ENCODE assay signal across 13 cellular contexts in genomic region chr2:191369034-191369433, GRCh38.
A peak's percentile ranks its signal among the peaks of the same experiment; 100 is the strongest.
DNase-seq lines count a peak whose midpoint lies in the region; ATAC-seq and TF ChIP-seq lines count a peak whose summit lies in the region.
"Had no signal": no experiment of that assay in that cellular context is flagged by ENCODE, and none has a peak within 500 bp of the region (broad histone marks: within the 10 kb centered on the region; RNA-seq: fewer than 3 reads in every experiment).

No MANE protein-coding gene starts in this region.

- H3K79me2 ChIP-seq in OCI-LY1 (ENCODE audit: insufficient read depth, low read length) = no peaks in the 10 kb centered on the region

- H3K4me2 ChIP-seq in OCI-LY1 (ENCODE audit: low read length) = no peak overlapping the region

- no peak overlapping the region for H2AFZ ChIP-seq in OCI-LY1 (ENCODE audit: low read length)

- 83 to 89% methylated on average over 3 of the region's 3 CpGs for WGBS in heart right ventricle, 2 donors

- H3K9ac ChIP-seq in OCI-LY1 (ENCODE audit: low read length) (no peak overlapping the region), colonic mucosa (ENCODE audit: low read depth in 2 of 2, low read length in 2 of 2) (no peak overlapping the region)

- H3K4me3 ChIP-seq in heart right ventricle (no peak overlapping the region), OCI-LY1 (ENCODE audit: low read depth, low read length, poor library complexity, severe bottlenecking) (no peak overlapping the region), epithelial cell of proximal tubule (ENCODE audit: low read depth, low read length) (no peak overlapping the region), upper lobe of right lung (no peak overlapping the region), colonic mucosa (no peak overlapping the region)
- H3K4me3 ChIP-seq: lung, upper lobe of left lung had no signal

- no peaks in the 10 kb centered on the region for H3F3A ChIP-seq in OCI-LY1 (ENCODE audit: insufficient read depth, low read length)

- H3K9me3 ChIP-seq in heart right ventricle (no peaks in the 10 kb centered on the region), OCI-LY1 (ENCODE audit: low read length) (no peaks in the 10 kb centered on the region), upper lobe of right lung (no peaks in the 10 kb centered on the region), colonic mucosa (no peaks in the 10 kb centered on the region)
- H3K9me3 ChIP-seq: upper lobe of left lung had no signal

- no peak for DNase-seq in heart right ventricle
- no peak for DNase-seq in cardiac septum (ENCODE audit: low spot score)
- DNase-seq in epithelial cell of proximal tubule (ENCODE audit: low read depth) = no peak
- no peak for DNase-seq in upper lobe of right lung
- DNase-seq in NK-92 treated with Interleukin-12 subunit alpha and Interleukin-12 subunit beta, amount 100 ng/mL, for 24 hours (lab: John Stamatoyannopoulos, UW) = no peak
- DNase-seq in colonic mucosa = no peak
- DNase-seq: anterior cingulate cortex; CD4-positive, alpha-beta T cell; NCI-H446; upper lobe of left lung had no signal

- peak in 6 of 9 donors; percentile 21 to 48 (median 34) for TF ChIP-seq CTCF in heart right ventricle (IDR thresholded peaks at IDR 0.05)
- peak; percentile 12; the same call in 1 of the 2 replicates for TF ChIP-seq CTCF in OCI-LY1 (IDR thresholded peaks at IDR 0.05; ENCODE audit: low read length)
- peak; percentile 46 for TF ChIP-seq CTCF in epithelial cell of proximal tubule (conservative IDR thresholded peaks at IDR 0.05; ENCODE audit: low read depth, low read length)
- TF ChIP-seq CTCF in upper lobe of right lung (IDR thresholded peaks at IDR 0.05) = peak; percentile 30
- no peak for TF ChIP-seq CTCF in colonic mucosa (IDR thresholded peaks at IDR 0.05)

- peaks cover 0 to 75% (median 0%) of the 10 kb centered on the region in 9 donors for H3K36me3 ChIP-seq in heart right ventricle
- H3K36me3 ChIP-seq in OCI-LY1 (ENCODE audit: insufficient read depth, low read length) = no peaks in the 10 kb centered on the region
- H3K36me3 ChIP-seq in upper lobe of right lung = peaks cover 46% of the 10 kb centered on the region
- no peaks in the 10 kb centered on the region for H3K36me3 ChIP-seq in colonic mucosa

- intact Hi-C loops in heart right ventricle (cut with DNase I) (loop anchor here in 2 of 10 donors (10.0 kb wide), 1 partner anchor 124 kb away; the partner anchor contains the start of gene MYO1B (in 2 of the 2)), cardiac septum (cut with DNase I) (no loop called here), upper lobe of right lung (cut with DNase I) (no loop called here), colonic mucosa (cut with DNase I) (no loop called here)

- H3K27ac ChIP-seq in heart right ventricle (no peak overlapping the region), OCI-LY1 (ENCODE audit: low read depth, low read length, poor library complexity, severe bottlenecking) (no peak overlapping the region), upper lobe of right lung (no peak overlapping the region), colonic mucosa (no peak overlapping the region)
- H3K27ac ChIP-seq: upper lobe of left lung had no signal

- H3K27me3 ChIP-seq in heart right ventricle (no peaks in the 10 kb centered on the region), OCI-LY1 (ENCODE audit: insufficient read depth, low read length) (no peaks in the 10 kb centered on the region), upper lobe of right lung (no peaks in the 10 kb centered on the region), colonic mucosa (no peaks in the 10 kb centered on the region)
- H3K27me3 ChIP-seq: upper lobe of left lung had no signal

- H3K4me1 ChIP-seq in heart right ventricle (peaks cover 0 to 15% (median 0%) of the 10 kb centered on the region in 9 donors), OCI-LY1 (ENCODE audit: insufficient read depth, low read length, severe bottlenecking) (no peaks in the 10 kb centered on the region), upper lobe of right lung (peaks cover 7% of the 10 kb centered on the region), colonic mucosa (no peaks in the 10 kb centered on the region)

- ATAC-seq in heart right ventricle (no peak), upper lobe of right lung (no peak), GM18867 (IDR thresholded peaks at IDR 0.05; ENCODE audit: unreplicated experiment) (no peak)

- H4K20me1 ChIP-seq in OCI-LY1 (ENCODE audit: insufficient read depth, low read length) = no peaks in the 10 kb centered on the region

- H3K9me2 ChIP-seq in OCI-LY1 (ENCODE audit: low read depth, low read length) = no peaks in the 10 kb centered on the region
